8 cellular contexts compared by ENCODE assay signal in genomic region chr1:110155878-110156522, GRCh38. TPM values are rescaled to one million over a fixed set of nuclear protein-coding genes. Genes with fewer than 3 reads are reported as not detected.
DNase-seq lines count a peak whose midpoint lies in the region; ATAC-seq, FAIRE-seq and TF ChIP-seq lines count a peak whose summit lies in the region.

No MANE protein-coding gene starts in this region.

- 86% methylated on average over 7 of the region's 7 CpGs for WGBS in A549 (ENCODE audit: missing lambda C conversion rate)

- H3K4me3 Mint-ChIP-seq in progenitor cell of endocrine pancreas (ENCODE audit: low read depth), result no peak overlapping the region
- H3K4me3 Mint-ChIP-seq in stimulated activated memory B cell treated with anti-CD40 and anti-IgM and Interleukin-4, amounts not matched to agents 10 μg/mL and 1 μg/mL and 100 μg/mL, for 72 hours, result no peak overlapping the region

- no peaks in the 10 kb centered on the region for H3K9me3 Mint-ChIP-seq in progenitor cell of endocrine pancreas (ENCODE audit: low read depth)
- H3K9me3 Mint-ChIP-seq in stimulated activated memory B cell treated with anti-CD40 and anti-IgM and Interleukin-4, amounts not matched to agents 10 μg/mL and 1 μg/mL and 100 μg/mL, for 72 hours, result peaks cover 7% of the 10 kb centered on the region

- no peak overlapping the region for H3K4me2 ChIP-seq in A549

- no peak overlapping the region for H3K27ac ChIP-seq in A549

- H3K9me3 ChIP-seq in A549, result no peaks in the 10 kb centered on the region

- TF ChIP-seq POLR2A in A549 (IDR thresholded peaks at IDR 0.05; ENCODE audit: low read length), result no peak

- TF ChIP-seq RAD21 in A549 (conservative IDR thresholded peaks at IDR 0.05 in 1 of 2, IDR thresholded peaks at IDR 0.05 in 1 of 2), result no peak

- H3K27ac Mint-ChIP-seq in progenitor cell of endocrine pancreas, result no peak overlapping the region
- no peak overlapping the region for H3K27ac Mint-ChIP-seq in stimulated activated memory B cell treated with anti-CD40 and anti-IgM and Interleukin-4, amounts not matched to agents 10 μg/mL and 1 μg/mL and 100 μg/mL, for 72 hours

- no peak for TF ChIP-seq EP300 in A549 (IDR thresholded peaks at IDR 0.05)

- no peaks in the 10 kb centered on the region for H3K36me3 Mint-ChIP-seq in progenitor cell of endocrine pancreas (ENCODE audit: insufficient read depth)
- H3K36me3 Mint-ChIP-seq in stimulated activated memory B cell treated with anti-CD40 and anti-IgM and Interleukin-4, amounts not matched to agents 10 μg/mL and 1 μg/mL and 100 μg/mL, for 72 hours, result no peaks in the 10 kb centered on the region

- CTCF ChIA-PET in A549 (lab: Yijun Ruan, JAX), result interaction anchor here (1.3 kb wide), 1 partner anchor 50 kb away, joined by 4 read pairs; no protein-coding TSS in a partner anchor

- H3K4me1 ChIP-seq in A549, result no peaks in the 10 kb centered on the region

- no peak for FAIRE-seq in A549 (lab: Jason Lieb, UNC)

- no peaks in the 10 kb centered on the region for H3K4me1 Mint-ChIP-seq in progenitor cell of endocrine pancreas (ENCODE audit: low read depth)
- no peaks in the 10 kb centered on the region for H3K4me1 Mint-ChIP-seq in stimulated activated memory B cell treated with anti-CD40 and anti-IgM and Interleukin-4, amounts not matched to agents 10 μg/mL and 1 μg/mL and 100 μg/mL, for 72 hours

- POLR2A ChIA-PET in A549 (lab: Yijun Ruan, JAX), result no interaction called here

- TF ChIP-seq CTCF in A549 (IDR thresholded peaks at IDR 0.05), result no peak
- no peak for TF ChIP-seq CTCF in progenitor cell of endocrine pancreas (IDR thresholded peaks at IDR 0.05; ENCODE audit: unreplicated experiment)

- peaks cover 89% of the 10 kb centered on the region for H3K27me3 Mint-ChIP-seq in progenitor cell of endocrine pancreas
- peaks cover 80% of the 10 kb centered on the region for H3K27me3 Mint-ChIP-seq in stimulated activated memory B cell treated with anti-CD40 and anti-IgM and Interleukin-4, amounts not matched to agents 10 μg/mL and 1 μg/mL and 100 μg/mL, for 72 hours

- H3K4me3 ChIP-seq in A549, result no peak overlapping the region

- ATAC-seq in A549 (no peak), esophagus mucosa (peak; percentile 71), GM21576 (IDR thresholded peaks at IDR 0.05; ENCODE audit: unreplicated experiment) (no peak), HG03159 (IDR thresholded peaks at IDR 0.05; ENCODE audit: unreplicated experiment) (no peak)
- no peak for ATAC-seq in stimulated activated memory B cell treated with anti-CD40 and anti-IgM and Interleukin-4, amounts not matched to agents 10 μg/mL and 1 μg/mL and 100 μg/mL, for 72 hours

- no peak for DNase-seq in A549 (ENCODE audit: low read depth in 1 of 2, low spot score in 1 of 2)
- DNase-seq in HUDEP-2 (lab: John Stamatoyannopoulos, UW; ENCODE audit: unreplicated experiment in 76 of 76), result peak in 50 of 76 experiments; percentile 2 to 51 (median 26)
- DNase-seq in activated CD4-positive, alpha-beta T cell treated with anti-CD3 and anti-CD28 coated beads, Interleukin-2, amount 50 U/mL, for 1 hour, result peak; percentile 49
- DNase-seq in progenitor cell of endocrine pancreas (ENCODE audit: low spot score, unreplicated experiment), result peak; percentile 88

TF ChIP-seq in A549, 52 proteins besides CTCF, POLR2A, EP300 and RAD21:
- TF ChIP-seq REST (IDR thresholded peaks at IDR 0.05) (peak; percentile 94), NFE2L2 (conservative IDR thresholded peaks at IDR 0.05; ENCODE audit: low read length) (no peak), NR3C1 (IDR thresholded peaks at IDR 0.05) (no peak), EHMT2 (IDR thresholded peaks at IDR 0.05; ENCODE audit: low read depth) (0 out of 2 replicates have a peak, but pooled peaks have one; percentile 25)

RNA-seq across cellular contexts. Expression of gene SLC6A17, which starts 5.7 kb away (rescaled TPM):
- polyA plus RNA-seq in A549 (2011; rRNA removed), result 0.56 and 0.91 TPM in 2 replicates
- polyA plus RNA-seq in A549 (2012; cell fraction: cytosol; rRNA removed), result 0.86 and 1.3 TPM in 2 replicates
- polyA plus RNA-seq in A549 (2012; cell fraction: nucleus; rRNA removed), result 3.1 and 3.3 TPM in 2 replicates
- 2.2 to 2.5 TPM (median 2.3 TPM) in 3 replicates for polyA plus RNA-seq in A549 (2017; fragmentation: RNase III; extraction: RNeasy Plus Mini Kit Qiagen cat#74134 plus additional on column Dnase treatment)
- 3.0 and 5.0 TPM in 2 replicates for polyA minus RNA-seq in A549 (2011; rRNA and poly(A)+ RNA removed)
- 0.28 TPM for total RNA-seq in esophagus mucosa
- 0.11 TPM in 1 of 2 replicates, not detected in the other for total RNA-seq in progenitor cell of endocrine pancreas

RNA-seq across cellular contexts. Expression of gene UBL4B, which starts 43.8 kb away (rescaled TPM):
- polyA plus RNA-seq in A549 (2011; rRNA removed), result not detected in 2 replicates
- polyA plus RNA-seq in A549 (2012; cell fraction: cytosol; rRNA removed), result not detected in 2 replicates
- polyA plus RNA-seq in A549 (2012; cell fraction: nucleus; rRNA removed), result 0.06 TPM in 1 of 2 replicates, not detected in the other
- polyA plus RNA-seq in A549 (2017; fragmentation: RNase III; extraction: RNeasy Plus Mini Kit Qiagen cat#74134 plus additional on column Dnase treatment), result not detected in 3 replicates
- polyA minus RNA-seq in A549 (2011; rRNA and poly(A)+ RNA removed), result 0.12 TPM in 1 of 2 replicates, not detected in the other
- total RNA-seq in esophagus mucosa, result not detected
- total RNA-seq in progenitor cell of endocrine pancreas, result 0.20 TPM in 1 of 2 replicates, not detected in the other

RNA-seq across cellular contexts. Expression of gene KCNC4, which starts 54.1 kb away (rescaled TPM):
- polyA plus RNA-seq in A549 (2011; rRNA removed), result 1.1 and 1.8 TPM in 2 replicates
- polyA plus RNA-seq in A549 (2012; cell fraction: cytosol; rRNA removed), result 2.6 and 4.0 TPM in 2 replicates
- polyA plus RNA-seq in A549 (2012; cell fraction: nucleus; rRNA removed), result 6.8 and 9.0 TPM in 2 replicates
- 2.2 to 2.4 TPM (median 2.2 TPM) in 3 replicates for polyA plus RNA-seq in A549 (2017; fragmentation: RNase III; extraction: RNeasy Plus Mini Kit Qiagen cat#74134 plus additional on column Dnase treatment)
- 3.5 and 3.6 TPM in 2 replicates for polyA minus RNA-seq in A549 (2011; rRNA and poly(A)+ RNA removed)
- total RNA-seq in esophagus mucosa, result 5.8 TPM
- total RNA-seq in progenitor cell of endocrine pancreas, result 1.1 and 1.5 TPM in 2 replicates

Comparison
In these comparisons a context has a peak if more than half of its experiments do, and no peak if none do; other contexts are left out.
1. DNase-seq: peak in HUDEP-2 (50 of 76), activated CD4-positive, alpha-beta T cell treated with anti-CD3 and anti-CD28 coated beads, Interleukin-2, amount 50 U/mL, for 1 hour (single experiment) and progenitor cell of endocrine pancreas (single experiment); none in A549 (0 of 2).